Comparison of ENCODE assay signal across 12 cellular contexts in the genomic region with DNA sequence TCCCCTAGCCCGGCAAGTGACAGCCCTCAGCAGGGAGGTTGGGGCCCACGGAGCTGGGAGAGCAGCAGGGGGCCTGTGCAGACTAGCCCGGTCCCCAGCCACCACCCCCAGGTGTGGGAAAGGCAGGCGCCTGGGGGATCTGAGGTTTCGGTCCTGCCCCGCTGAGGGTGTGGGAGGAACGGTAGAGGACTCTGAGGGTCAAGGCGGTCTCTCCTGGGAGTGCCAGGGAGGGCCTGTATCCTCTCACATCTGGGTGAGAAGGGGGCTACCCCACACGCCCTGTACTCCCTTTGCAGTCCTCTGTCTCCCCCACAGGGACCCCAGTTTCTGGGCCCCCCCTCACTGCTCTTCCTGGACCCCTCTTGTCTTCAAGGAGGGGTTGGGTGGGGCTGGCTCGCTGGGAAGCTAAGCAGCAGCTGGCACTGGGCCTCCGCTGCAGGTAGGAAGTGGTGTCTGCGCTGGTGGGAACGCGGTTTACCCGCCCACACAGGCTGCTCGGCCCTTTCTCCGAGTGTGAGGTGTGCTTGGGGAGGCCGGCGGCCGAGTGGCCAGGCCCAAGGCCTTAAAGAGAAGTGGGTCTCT. TPM values are rescaled to one million over a fixed set of nuclear protein-coding genes. Genes with fewer than 3 reads are reported as not detected.
A peak's percentile ranks its signal among the peaks of the same experiment; 100 is the strongest.
DNase-seq lines count a peak whose midpoint lies in the region; ATAC-seq and TF ChIP-seq lines count a peak whose summit lies in the region.
"Had no signal": no experiment of that assay in that cellular context is flagged by ENCODE, and none has a peak within 500 bp of the region (broad histone marks: within the 10 kb centered on the region; RNA-seq: fewer than 3 reads in every experiment).

No MANE protein-coding gene starts in this region.

- intact Hi-C loops in lower lobe of right lung (cut with DNase I): no loop called here

- H3K36me3 ChIP-seq in CD8-positive, alpha-beta memory T cell (ENCODE audit: insufficient read depth, low read length): no peaks in the 10 kb centered on the region
- no peaks in the 10 kb centered on the region for H3K36me3 ChIP-seq in neuronal stem cell (replicated peaks in 1 of 2; ENCODE audit: control insufficient read depth in 2 of 2, insufficient read depth in 2 of 2, low read length in 2 of 2)
- H3K36me3 ChIP-seq in lower lobe of right lung: no peaks in the 10 kb centered on the region
- H3K36me3 ChIP-seq: neutrophil had no signal

- H3K14ac ChIP-seq in neuronal stem cell (ENCODE audit: low read length): peak overlapping the region; percentile 58

- no peak overlapping the region for H3K4ac ChIP-seq in neuronal stem cell (ENCODE audit: low read length)

- no peak overlapping the region for H4K91ac ChIP-seq in neuronal stem cell (ENCODE audit: low read depth, low read length, poor library complexity)

- peak overlapping the region; percentile 75 for H2BK5ac ChIP-seq in neuronal stem cell (ENCODE audit: low read length)

- H2BK15ac ChIP-seq in neuronal stem cell (ENCODE audit: low read length): no peak overlapping the region

- peak overlapping the region; percentile 78 for H3K18ac ChIP-seq in neuronal stem cell (ENCODE audit: low read length)

- peak overlapping the region; percentile 67 to 100 (median 94) for H3K27ac Mint-ChIP-seq in CD8-positive, alpha-beta memory T cell
- H3K27ac Mint-ChIP-seq: WTC11 had no signal

- H3K9ac ChIP-seq in neuronal stem cell (ENCODE audit: low read depth, low read length, poor library complexity): no peak overlapping the region

- ATAC-seq in GM19455 (IDR thresholded peaks at IDR 0.05; ENCODE audit: unreplicated experiment) (no peak), GM21526 (IDR thresholded peaks at IDR 0.05; ENCODE audit: low FRiP score, unreplicated experiment) (no peak), lower lobe of right lung (no peak)
- ATAC-seq: WTC11 had no signal

- peak overlapping the region; percentile 93 for H3K23ac ChIP-seq in neuronal stem cell (ENCODE audit: low read depth, low read length, poor library complexity)

- peaks cover 0 to 10% of the 10 kb centered on the region in 2 donors for H3K27me3 Mint-ChIP-seq in CD8-positive, alpha-beta memory T cell

- H3K27ac ChIP-seq in CD8-positive, alpha-beta memory T cell (ENCODE audit: low read depth, low read length): peak overlapping the region; percentile 58
- H3K27ac ChIP-seq in neuronal stem cell (replicated peaks; ENCODE audit: low read length): no peak overlapping the region
- no peak overlapping the region for H3K27ac ChIP-seq in lower lobe of right lung

- H4K8ac ChIP-seq in neuronal stem cell (ENCODE audit: low read depth, low read length): no peak overlapping the region

- peaks cover 71 to 95% (median 80%) of the 10 kb centered on the region in 3 donors for H3K4me1 Mint-ChIP-seq in CD8-positive, alpha-beta memory T cell

- WGBS in neuronal stem cell (ENCODE audit: extremely low coverage in 2 of 2, insufficient read length in 2 of 2, insufficient replicate concordance in 1 of 2), 2 donors: no CpG with 5 or more reads among the region's 20 CpGs

- H3K4me1 ChIP-seq in CD8-positive, alpha-beta memory T cell (ENCODE audit: insufficient read depth, low read length): peaks cover 87% of the 10 kb centered on the region
- H3K4me1 ChIP-seq in neuronal stem cell (ENCODE audit: control insufficient read depth in 2 of 2, insufficient read depth in 1 of 2, low read depth in 1 of 2, low read length in 2 of 2) (peaks cover 8 to 25% of the 10 kb centered on the region in 2 donors), lower lobe of right lung (peaks cover 35% of the 10 kb centered on the region)

- peak overlapping the region; percentile 81 for H2BK120ac ChIP-seq in neuronal stem cell (ENCODE audit: low read depth, low read length)

- H2BK12ac ChIP-seq in neuronal stem cell (ENCODE audit: low read length): peak overlapping the region; percentile 24

- no peaks in the 10 kb centered on the region for H3K27me3 ChIP-seq in CD8-positive, alpha-beta memory T cell (ENCODE audit: insufficient read depth, low read length, poor library complexity, severe bottlenecking)
- H3K27me3 ChIP-seq in neuronal stem cell (ENCODE audit: control insufficient read depth in 3 of 3, insufficient read depth in 3 of 3, low read depth in 1 of 3, low read length in 3 of 3) (peaks cover 0 to 16% (median 2%) of the 10 kb centered on the region in 3 experiments), lower lobe of right lung (ENCODE audit: low read depth) (no peaks in the 10 kb centered on the region)

- CTCF ChIA-PET in CD8-positive, alpha-beta memory T cell (lab: Charles Lee): interaction anchor here (0.6 to 9.3 kb wide), 8 partner anchors 10 to 101 kb away, joined by 3 to 127 read pairs (median 11); a partner anchor contains a TSS

- no peak for TF ChIP-seq POLR2A in NB4 (IDR thresholded peaks at IDR 0.05; ENCODE audit: extremely low read depth, insufficient read length)

- H3K4me3 ChIP-seq in CD8-positive, alpha-beta memory T cell (ENCODE audit: low read length): peak overlapping the region; percentile 59
- H3K4me3 ChIP-seq in NB4 (ENCODE audit: low read depth, low read length) (no peak overlapping the region), neuronal stem cell (ENCODE audit: low read length in 2 of 2) (no peak overlapping the region), foreskin fibroblast (ENCODE audit: low read depth in 1 of 2, low read length in 2 of 2) (no peak overlapping the region), lower lobe of right lung (no peak overlapping the region)

- peak; percentile 32 to 70 (median 54) for DNase-seq in CD8-positive, alpha-beta memory T cell
- DNase-seq in NB4 (ENCODE audit: low read depth) (peak; percentile 70), neuronal stem cell (ENCODE audit: low spot score) (no peak), foreskin fibroblast (no peak), lower lobe of right lung (no peak)
- DNase-seq in activated effector memory CD4-positive, alpha-beta T cell treated with Interleukin-2 at 50 U/mL for 16 hours: peak; percentile 44
- DNase-seq: COR-L47, hypothalamus had no signal

- no peaks in the 10 kb centered on the region for H3K9me3 ChIP-seq in CD8-positive, alpha-beta memory T cell (ENCODE audit: low read length)
- H3K9me3 ChIP-seq in neuronal stem cell (replicated peaks in 1 of 2; ENCODE audit: control insufficient read depth in 2 of 2, insufficient read depth in 1 of 2, low read depth in 1 of 2, low read length in 2 of 2): no peaks in the 10 kb centered on the region
- no peaks in the 10 kb centered on the region for H3K9me3 ChIP-seq in lower lobe of right lung
- H3K9me3 ChIP-seq: neutrophil had no signal

- POLR2A ChIA-PET in CD8-positive, alpha-beta memory T cell (lab: Charles Lee): interaction anchor here (2.4 to 3.1 kb wide), 2 partner anchors 10 to 15 kb away, joined by 10 to 18 read pairs; a partner anchor contains a TSS

- H3K9me3 Mint-ChIP-seq in CD8-positive, alpha-beta memory T cell: no peaks in the 10 kb centered on the region
- H3K9me3 Mint-ChIP-seq: WTC11 had no signal

- peak overlapping the region; percentile 98 for H2AK5ac ChIP-seq in neuronal stem cell (ENCODE audit: low read depth, low read length)

- no peak overlapping the region for H3K4me2 ChIP-seq in neuronal stem cell (ENCODE audit: insufficient read depth, low read length, poor library complexity, severe bottlenecking)

- peaks cover 4% of the 10 kb centered on the region for H3K79me1 ChIP-seq in neuronal stem cell (ENCODE audit: low read depth, low read length)

- peaks cover 0 to 9% (median 0%) of the 10 kb centered on the region in 3 donors for H3K36me3 Mint-ChIP-seq in CD8-positive, alpha-beta memory T cell
- H3K36me3 Mint-ChIP-seq: WTC11 had no signal

- peak overlapping the region; percentile 61 for H2AFZ ChIP-seq in neuronal stem cell (ENCODE audit: low read length)

- H3K4me3 Mint-ChIP-seq in CD8-positive, alpha-beta memory T cell: peak overlapping the region; percentile 80 to 93 (median 82)
- H3K4me3 Mint-ChIP-seq: WTC11 had no signal

- TF ChIP-seq CTCF in NB4 (IDR thresholded peaks at IDR 0.05; ENCODE audit: low read depth, low read length) (no peak), foreskin fibroblast (IDR thresholded peaks at IDR 0.05; ENCODE audit: low read depth, low read length) (no peak), lower lobe of right lung (IDR thresholded peaks at IDR 0.05) (no peak)

RNA-seq across cellular contexts. Expression of a gene that starts 15.4 kb away (rescaled TPM):
- 100 to 1,000 TPM; 186 to 190 TPM for total RNA-seq in CD8-positive, alpha-beta memory T cell
- 193 TPM for polyA plus RNA-seq in CD8-positive, alpha-beta memory T cell
- 1.5 TPM for polyA plus RNA-seq in neuronal stem cell (2013, experiment 1 of 2)
- polyA plus RNA-seq in neuronal stem cell (2013, experiment 2 of 2): 1.5 TPM
- total RNA-seq in lower lobe of right lung: 7.1 TPM

RNA-seq across cellular contexts. Expression of a gene that starts 28.5 kb away (rescaled TPM):
- 100 to 1,000 TPM; 129 to 141 TPM for total RNA-seq in CD8-positive, alpha-beta memory T cell
- 74.6 TPM for polyA plus RNA-seq in CD8-positive, alpha-beta memory T cell
- polyA plus RNA-seq in neuronal stem cell (2013, experiment 1 of 2): 70.3 TPM
- 72.1 TPM for polyA plus RNA-seq in neuronal stem cell (2013, experiment 2 of 2)
- 146 TPM for total RNA-seq in lower lobe of right lung

RNA-seq across cellular contexts. Expression of a gene that starts 31.6 kb away (rescaled TPM):
- 1 to 10 TPM in 1 of 2 experiments, under 1 TPM in 1; 0.49 to 1.1 TPM for total RNA-seq in CD8-positive, alpha-beta memory T cell
- polyA plus RNA-seq in CD8-positive, alpha-beta memory T cell: 1.9 TPM
- polyA plus RNA-seq in neuronal stem cell (2013, experiment 1 of 2): 0.39 TPM
- polyA plus RNA-seq in neuronal stem cell (2013, experiment 2 of 2): 0.65 TPM
- total RNA-seq in lower lobe of right lung: 44.5 TPM

RNA-seq across cellular contexts. Expression of a gene that starts 57.0 kb away (rescaled TPM):
- total RNA-seq in CD8-positive, alpha-beta memory T cell: not detected
- not detected for polyA plus RNA-seq in CD8-positive, alpha-beta memory T cell
- polyA plus RNA-seq in neuronal stem cell (2013, experiment 1 of 2): 0.28 TPM
- polyA plus RNA-seq in neuronal stem cell (2013, experiment 2 of 2): 0.19 TPM
- total RNA-seq in lower lobe of right lung: not detected

Comparison
In these comparisons a context has a peak if more than half of its experiments do, and no peak if none do; other contexts are left out.
1. DNase-seq: peak in CD8-positive, alpha-beta memory T cell (5 of 5), NB4 (single experiment) and activated effector memory CD4-positive, alpha-beta T cell treated with Interleukin-2 at 50 U/mL for 16 hours (single experiment); none in neuronal stem cell (single experiment), foreskin fibroblast (0 of 2) and lower lobe of right lung (single experiment).
2. RNA of a gene that starts 15.4 kb away (total RNA-seq): 186 to 190 TPM in CD8-positive, alpha-beta memory T cell; 7.1 TPM in lower lobe of right lung (single experiment); every median in the first group is over 10 times any median in the second.
3. RNA of a gene that starts 31.6 kb away (total RNA-seq): 44.5 TPM in lower lobe of right lung (single experiment); 0.49 to 1.1 TPM in CD8-positive, alpha-beta memory T cell; every median in the first group is over 10 times any median in the second.